9 cellular contexts compared by ENCODE assay signal in the genomic region with DNA sequence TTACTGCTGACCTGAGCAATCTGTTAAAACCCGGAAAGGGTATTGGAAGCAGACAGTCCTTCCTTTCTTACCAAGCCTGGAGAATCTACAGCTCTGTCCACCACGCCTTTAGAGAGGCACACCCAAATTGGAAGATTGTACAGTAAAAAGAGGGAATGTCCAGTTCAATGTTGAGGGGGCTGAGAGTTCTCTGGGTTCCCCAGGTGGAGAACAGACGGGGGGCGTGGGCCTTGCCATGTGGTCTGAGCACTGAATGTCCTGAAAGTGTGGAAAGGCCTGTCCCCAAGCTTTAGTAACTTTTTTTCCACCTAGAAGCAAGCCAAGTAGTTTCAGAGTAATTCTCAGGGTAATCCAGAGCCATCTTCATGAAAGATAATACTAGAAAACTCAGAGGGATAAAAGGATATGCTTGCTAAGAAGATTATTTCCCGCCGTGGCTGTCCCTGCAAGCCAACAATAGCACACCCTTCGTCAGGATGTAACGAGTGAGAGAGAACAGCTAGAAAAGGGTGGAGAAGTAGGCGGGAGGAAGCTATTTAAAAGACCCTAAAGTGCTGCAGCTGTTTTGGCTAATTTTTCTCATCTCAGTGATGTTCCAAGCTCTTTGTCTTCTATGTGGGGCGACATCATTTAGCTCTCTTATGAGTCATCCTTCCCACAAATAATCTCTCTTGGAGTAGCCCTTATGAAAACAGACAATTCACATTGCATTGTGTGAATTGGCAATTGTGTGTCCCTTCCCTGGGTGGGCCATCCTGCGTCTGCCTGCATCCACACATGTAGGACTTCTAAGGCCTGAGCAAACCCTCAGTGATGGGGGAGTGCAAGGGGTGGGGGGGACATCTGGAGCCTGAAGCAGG.
DNase-seq lines count a peak whose midpoint lies in the region; ATAC-seq and FAIRE-seq lines count a peak whose summit lies in the region.
"Had no signal": no experiment of that assay in that cellular context is flagged by ENCODE, and none has a peak within 500 bp of the region (broad histone marks: within the 10 kb centered on the region; RNA-seq: fewer than 3 reads in every experiment).

No MANE protein-coding gene starts in this region.

- peak; percentile 45 for DNase-seq in HTR-8/SVneo (ENCODE audit: insufficient read length, low spot score)
- peak; percentile 65 for DNase-seq in adipocyte (ENCODE audit: low read depth)
- DNase-seq in left ventricle myocardium superior = no peak
- peak; percentile 77 for DNase-seq in smooth muscle cell of the brain vasculature (ENCODE audit: low read depth, low spot score)
- no peak for DNase-seq in stimulated activated CD8-positive, alpha-beta memory T cell treated with anti-CD3 and anti-CD28 coated beads, Interleukin-4, amount 100 ng/mL, for 48 hours
- DNase-seq in iPS-NIHi11 (ENCODE audit: low spot score) = no peak
- no peak for DNase-seq in T1000 (lab: John Stamatoyannopoulos, UW)
- DNase-seq: NCI-H187 had no signal

- no peak overlapping the region for H3K9ac ChIP-seq in adipocyte (ENCODE audit: low read length)

- H3K4me1 ChIP-seq in adipocyte (ENCODE audit: control insufficient read depth, insufficient read depth, low read length) = peaks cover 12% of the 10 kb centered on the region

- peak; percentile 40 for FAIRE-seq in HTR-8/SVneo (lab: Jason Lieb, UNC)

- H3K4me3 ChIP-seq in adipocyte (ENCODE audit: low read length) = no peak overlapping the region

- intact Hi-C loops in left ventricle myocardium superior (cut with micrococcal nuclease) = no loop called here

- H3K9me3 ChIP-seq in adipocyte (ENCODE audit: control insufficient read depth, low read length) = no peaks in the 10 kb centered on the region

- ATAC-seq in left ventricle myocardium superior (peak; percentile 78), GM21360 (IDR thresholded peaks at IDR 0.05; ENCODE audit: unreplicated experiment) (no peak)

- no peaks in the 10 kb centered on the region for H3K27me3 ChIP-seq in adipocyte (replicated peaks; ENCODE audit: control insufficient read depth, insufficient read depth, low read length)

- no peaks in the 10 kb centered on the region for H3K36me3 ChIP-seq in adipocyte (ENCODE audit: control insufficient read depth, insufficient read depth, low read length, severe bottlenecking)

Comparison
In these comparisons a context has a peak if more than half of its experiments do, and no peak if none do; other contexts are left out.
1. DNase-seq: peak in HTR-8/SVneo (single experiment), adipocyte (single experiment) and smooth muscle cell of the brain vasculature (single experiment); none in left ventricle myocardium superior (single experiment), stimulated activated CD8-positive, alpha-beta memory T cell treated with anti-CD3 and anti-CD28 coated beads, Interleukin-4, amount 100 ng/mL, for 48 hours (single experiment), iPS-NIHi11 (single experiment) and T1000 (single experiment).